Comparison of ENCODE assay signal across 19 cellular contexts in the genomic region with DNA sequence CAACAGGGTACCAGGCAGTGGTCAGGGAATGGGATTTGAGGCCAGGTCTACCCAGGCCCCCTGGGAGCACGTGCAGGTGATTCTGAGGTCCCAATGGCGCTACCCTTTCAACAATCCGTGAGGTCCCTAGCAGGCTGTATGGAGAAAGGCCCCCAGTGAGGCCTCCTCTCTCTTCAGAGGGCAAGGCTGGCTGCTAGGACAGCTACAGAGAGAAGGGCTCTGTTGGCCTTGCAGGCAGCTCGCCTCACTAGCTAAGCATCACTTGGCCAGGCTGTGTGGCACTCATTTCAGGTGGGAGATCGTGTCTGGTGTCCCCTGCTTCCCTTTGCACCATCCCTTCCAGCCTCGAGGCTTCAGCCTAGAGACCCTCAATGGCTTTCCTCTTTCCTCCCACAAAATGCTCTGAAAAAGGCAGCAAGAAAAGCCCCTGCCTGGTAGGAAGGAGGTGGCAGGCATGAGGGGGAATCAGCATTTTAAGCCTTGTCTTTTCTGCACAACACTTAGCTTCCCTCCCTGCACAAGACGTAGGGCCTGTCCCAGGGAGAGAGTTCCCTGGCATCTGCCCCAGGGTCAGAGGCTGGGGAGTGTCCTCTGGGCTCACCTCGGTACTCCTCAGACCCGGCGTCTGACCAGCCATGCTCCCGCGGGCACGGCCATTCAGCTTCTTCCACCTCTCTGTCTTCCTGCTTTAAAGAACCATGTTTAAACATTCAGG.
A peak's percentile ranks its signal among the peaks of the same experiment; 100 is the strongest.
DNase-seq lines count a peak whose midpoint lies in the region; ATAC-seq and TF ChIP-seq lines count a peak whose summit lies in the region.
"Had no signal": no experiment of that assay in that cellular context is flagged by ENCODE, and none has a peak within 500 bp of the region (broad histone marks: within the 10 kb centered on the region; RNA-seq: fewer than 3 reads in every experiment).

No MANE protein-coding gene starts in this region.

- TF ChIP-seq CTCF in cardiac muscle cell (IDR thresholded peaks at IDR 0.05; ENCODE audit: low read depth, low read length) (no peak), mammary epithelial cell (conservative IDR thresholded peaks at IDR 0.05 in 1 of 2, IDR thresholded peaks at IDR 0.05 in 1 of 2; ENCODE audit: extremely low read depth in 1 of 2, insufficient read depth in 1 of 2, low read depth in 1 of 2, low read length in 2 of 2) (no peak)

- H4K20me1 ChIP-seq in mammary epithelial cell (ENCODE audit: insufficient read depth, low read length), result no peaks in the 10 kb centered on the region
- H4K20me1 ChIP-seq: BLaER1 treated with 17β-estradiol and CSF1 and Interleukin-3, amounts not matched to agents 10 nM and 100 nM had no signal

- peak overlapping the region; percentile 77 for H3K18ac ChIP-seq in neuronal stem cell (ENCODE audit: low read length)

- no peak overlapping the region for H3K23ac ChIP-seq in neuronal stem cell (ENCODE audit: low read depth, low read length, poor library complexity)

- no peak overlapping the region for H2BK5ac ChIP-seq in neuronal stem cell (ENCODE audit: low read length)

- H4K91ac ChIP-seq in neuronal stem cell (ENCODE audit: low read depth, low read length, poor library complexity), result no peak overlapping the region

- H3K4ac ChIP-seq in neuronal stem cell (ENCODE audit: low read length), result no peak overlapping the region

- H3K4me3 ChIP-seq in cardiac muscle cell (no peak overlapping the region), mammary epithelial cell (replicated peaks in 1 of 3; ENCODE audit: insufficient read depth in 1 of 3, low read depth in 2 of 3, low read length in 3 of 3) (no peak overlapping the region), neuronal stem cell (ENCODE audit: low read length in 2 of 2) (no peak overlapping the region)
- H3K4me3 ChIP-seq: adrenal gland; BLaER1 treated with 17β-estradiol and CSF1 and Interleukin-3, amounts not matched to agents 10 nM and 100 nM; heart left ventricle; lung; transverse colon had no signal

- H2BK120ac ChIP-seq in neuronal stem cell (ENCODE audit: low read depth, low read length), result no peak overlapping the region

- ATAC-seq in left cardiac atrium (no peak), GM18511 (IDR thresholded peaks at IDR 0.05; ENCODE audit: unreplicated experiment) (no peak)
- ATAC-seq: effector memory CD8-positive, alpha-beta T cell; naive thymus-derived CD8-positive, alpha-beta T cell had no signal

- no peaks in the 10 kb centered on the region for H3K27me3 ChIP-seq in cardiac muscle cell
- H3K27me3 ChIP-seq in mammary epithelial cell (ENCODE audit: insufficient read depth, low read length), result no peaks in the 10 kb centered on the region
- H3K27me3 ChIP-seq in neuronal stem cell (ENCODE audit: control insufficient read depth in 3 of 3, insufficient read depth in 3 of 3, low read depth in 1 of 3, low read length in 3 of 3), result no peaks in the 10 kb centered on the region
- H3K27me3 ChIP-seq: adrenal gland; BLaER1 treated with 17β-estradiol and CSF1 and Interleukin-3, amounts not matched to agents 10 nM and 100 nM; heart left ventricle; transverse colon had no signal

- H3K36me3 ChIP-seq in cardiac muscle cell (no peaks in the 10 kb centered on the region), mammary epithelial cell (ENCODE audit: insufficient read depth, low read length) (no peaks in the 10 kb centered on the region), neuronal stem cell (replicated peaks in 1 of 2; ENCODE audit: control insufficient read depth in 2 of 2, insufficient read depth in 2 of 2, low read length in 2 of 2) (no peaks in the 10 kb centered on the region)
- H3K36me3 ChIP-seq: adrenal gland; BLaER1 treated with 17β-estradiol and CSF1 and Interleukin-3, amounts not matched to agents 10 nM and 100 nM; heart left ventricle; transverse colon had no signal

- H3K27ac ChIP-seq in cardiac muscle cell (peak overlapping the region; percentile 6), mammary epithelial cell (ENCODE audit: insufficient read depth, low read depth, low read length) (peak overlapping the region; percentile 99), neuronal stem cell (replicated peaks; ENCODE audit: low read length) (no peak overlapping the region)
- H3K27ac ChIP-seq: adrenal gland; BLaER1 treated with 17β-estradiol and CSF1 and Interleukin-3, amounts not matched to agents 10 nM and 100 nM had no signal

- intact Hi-C loops in left cardiac atrium (cut with DNase I), result no loop called here
- intact Hi-C loops in mammary epithelial cell (cut with micrococcal nuclease), result no loop called here

- peaks cover 3% of the 10 kb centered on the region for H3K79me1 ChIP-seq in neuronal stem cell (ENCODE audit: low read depth, low read length)

- H3K9ac ChIP-seq in mammary epithelial cell (ENCODE audit: insufficient read depth, low read length), result peak overlapping the region; percentile 82
- H3K9ac ChIP-seq in neuronal stem cell (ENCODE audit: low read depth, low read length, poor library complexity), result no peak overlapping the region
- H3K9ac ChIP-seq: BLaER1 treated with 17β-estradiol and CSF1 and Interleukin-3, amounts not matched to agents 10 nM and 100 nM had no signal

- H2AFZ ChIP-seq in mammary epithelial cell (ENCODE audit: low read depth, low read length) (no peak overlapping the region), neuronal stem cell (ENCODE audit: low read length) (no peak overlapping the region)

- H2AK5ac ChIP-seq in neuronal stem cell (ENCODE audit: low read depth, low read length), result no peak overlapping the region

- H2BK15ac ChIP-seq in neuronal stem cell (ENCODE audit: low read length), result peak overlapping the region; percentile 44

- no peak overlapping the region for H3K14ac ChIP-seq in neuronal stem cell (ENCODE audit: low read length)

- no peak overlapping the region for H4K8ac ChIP-seq in neuronal stem cell (ENCODE audit: low read depth, low read length)

- H3K4me2 ChIP-seq in mammary epithelial cell (ENCODE audit: insufficient read depth, low read depth, low read length) (no peak overlapping the region), neuronal stem cell (ENCODE audit: insufficient read depth, low read length, poor library complexity, severe bottlenecking) (no peak overlapping the region)
- H3K4me2 ChIP-seq: BLaER1 treated with 17β-estradiol and CSF1 and Interleukin-3, amounts not matched to agents 10 nM and 100 nM had no signal

- in situ Hi-C loops in mammary epithelial cell (cut with MboI; ENCODE audit: low sequenced_read_pairs in 2 of 2), result no loop called here

- BruUV-seq in mammary epithelial cell (replicated peaks; lab: Mats Ljungman, UMichigan), result TSS peak; percentile 87

- dilution Hi-C loops in mammary epithelial cell (cut with HindIII; ENCODE audit: low sequenced_read_pairs), result no loop called here

- DNase-seq in cardiac muscle cell (ENCODE audit: low read depth in 1 of 2, low spot score in 1 of 2) (no peak), left cardiac atrium (no peak), mammary epithelial cell (no peak), neuronal stem cell (ENCODE audit: low spot score) (no peak), NCI-H2171 (lab: John Stamatoyannopoulos, UW) (no peak), ecto neural progenitor cell (ENCODE audit: low spot score) (no peak)
- no peak for DNase-seq in activated CD4-positive, alpha-beta T cell treated with anti-CD3 and anti-CD28 coated beads for 48 hours
- DNase-seq: activated CD4-positive, alpha-beta T cell treated with anti-CD3 and anti-CD28 coated beads, Interleukin-2, amount 10 ng/mL, durations not matched to agents 24 days and 14 days; activated gamma-delta T cell; cerebellar nuclear complex; effector memory CD8-positive, alpha-beta T cell; heart left ventricle; naive thymus-derived CD8-positive, alpha-beta T cell; NCI-H774 had no signal

- no peaks in the 10 kb centered on the region for H3K79me2 ChIP-seq in mammary epithelial cell (ENCODE audit: insufficient read depth, low read length)

- H3K4me1 ChIP-seq in cardiac muscle cell (ENCODE audit: low read depth) (peaks cover 29% of the 10 kb centered on the region), mammary epithelial cell (ENCODE audit: insufficient read depth, low read length) (peaks cover 33% of the 10 kb centered on the region), neuronal stem cell (ENCODE audit: control insufficient read depth in 2 of 2, insufficient read depth in 1 of 2, low read depth in 1 of 2, low read length in 2 of 2) (no peaks in the 10 kb centered on the region)
- H3K4me1 ChIP-seq: adrenal gland; BLaER1 treated with 17β-estradiol and CSF1 and Interleukin-3, amounts not matched to agents 10 nM and 100 nM had no signal

- no peaks in the 10 kb centered on the region for H3K9me3 ChIP-seq in cardiac muscle cell (ENCODE audit: low read depth)
- no peaks in the 10 kb centered on the region for H3K9me3 ChIP-seq in mammary epithelial cell (replicated peaks; ENCODE audit: insufficient read depth, low read length)
- no peaks in the 10 kb centered on the region for H3K9me3 ChIP-seq in neuronal stem cell (replicated peaks in 1 of 2; ENCODE audit: control insufficient read depth in 2 of 2, insufficient read depth in 1 of 2, low read depth in 1 of 2, low read length in 2 of 2)
- H3K9me3 ChIP-seq: adrenal gland; BLaER1 treated with 17β-estradiol and CSF1 and Interleukin-3, amounts not matched to agents 10 nM and 100 nM; heart left ventricle; transverse colon had no signal

- no peak overlapping the region for H2BK12ac ChIP-seq in neuronal stem cell (ENCODE audit: low read length)

- 84% methylated on average over 12 of the region's 13 CpGs for WGBS in mammary epithelial cell (ENCODE audit: low coverage, missing lambda C conversion rate)
- whole genome bisulfite sequencing in neuronal stem cell (ENCODE audit: extremely low coverage in 2 of 2, insufficient read length in 2 of 2, insufficient replicate concordance in 1 of 2), 2 donors, result no CpG with 5 or more reads among the region's 13 CpGs

- CTCF ChIA-PET in mammary epithelial cell (lab: Charles Lee; ENCODE audit: low non-redundant PET), result no interaction called here
